In the genomic region with DNA sequence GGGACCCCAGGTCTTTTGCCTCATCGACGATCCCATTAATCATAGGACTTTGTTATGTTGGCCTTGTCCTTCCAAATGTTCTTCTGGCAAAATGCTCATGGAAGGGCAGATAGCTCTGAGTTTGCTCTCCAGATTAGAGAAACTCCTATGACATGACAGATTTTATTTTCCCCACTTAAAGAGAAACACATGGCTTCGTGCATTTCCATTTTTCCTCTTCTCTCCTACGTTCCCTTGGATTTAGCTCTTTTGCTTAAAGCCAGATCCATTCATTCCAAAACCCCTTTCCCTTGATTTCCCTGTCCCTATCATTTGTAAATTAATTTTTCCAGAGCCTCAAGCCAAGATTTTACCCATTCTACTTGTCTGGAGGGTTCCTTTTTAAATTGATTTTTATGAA, we compare ENCODE assay signal across 26 cellular contexts. TPM values are rescaled to one million over a fixed set of nuclear protein-coding genes. Genes with fewer than 3 reads are reported as not detected.
"Had no signal": no experiment of that assay in that cellular context is flagged by ENCODE, and none has a peak within 500 bp of the region (broad histone marks: within the 10 kb centered on the region; RNA-seq: fewer than 3 reads in every experiment).

No MANE protein-coding gene starts in this region.

- H3K36me3 ChIP-seq: brain microvascular endothelial cell, MG63, Peyer's patch, SJCRH30 had no signal

- H3K4me3 Mint-ChIP-seq: activated B cell treated with CpG ODN at 0.5 μM for 24 hours; activated CD4-positive, alpha-beta T cell treated with anti-CD3 and anti-CD28 coated beads, Interleukin-2, amount 10 ng/mL, durations not matched to agents 24 days and 14 days; activated CD8-positive, alpha-beta memory T cell treated with anti-CD3 and anti-CD28 coated beads, Interleukin-2, amount 10 ng/mL, durations not matched to agents 7 days and 5 days; activated naive CD8-positive, alpha-beta T cell; activated T-cell treated with anti-CD3 and anti-CD28 coated beads, Interleukin-2, amount 50 U/mL, for 24 hours; activated T-helper 1 cell treated with anti-CD3 and anti-CD28 coated beads, Interleukin-12 subunit alpha, Interleukin-12 subunit beta, Interleukin-2, Interleukin-4 antibody, amounts not matched to agents 30 ng/mL and 10 ng/mL and 1 ng/mL, durations not matched to agents 14 hours and 24 hours and 36 hours had no signal

- H3K36me3 Mint-ChIP-seq: activated CD8-positive, alpha-beta memory T cell treated with anti-CD3 and anti-CD28 coated beads, Interleukin-2, amount 10 ng/mL, durations not matched to agents 7 days and 5 days; activated naive CD8-positive, alpha-beta T cell had no signal

- H3K27me3 ChIP-seq: MG63, Peyer's patch, SJCRH30 had no signal

- H3K4me1 ChIP-seq: SJCRH30 had no signal

- H3K27ac Mint-ChIP-seq: activated B cell treated with CpG ODN at 0.5 μM for 24 hours; activated CD4-positive, alpha-beta T cell treated with anti-CD3 and anti-CD28 coated beads, Interleukin-2, amount 10 ng/mL, durations not matched to agents 24 days and 14 days; activated CD8-positive, alpha-beta memory T cell treated with anti-CD3 and anti-CD28 coated beads, Interleukin-2, amount 10 ng/mL, durations not matched to agents 7 days and 5 days; activated naive CD8-positive, alpha-beta T cell; activated T-cell treated with anti-CD3 and anti-CD28 coated beads, Interleukin-2, amount 50 U/mL, for 24 hours; activated T-helper 1 cell treated with anti-CD3 and anti-CD28 coated beads, Interleukin-12 subunit alpha, Interleukin-12 subunit beta, Interleukin-2, Interleukin-4 antibody, amounts not matched to agents 30 ng/mL and 10 ng/mL and 1 ng/mL, durations not matched to agents 14 hours and 24 hours and 36 hours; T-helper 17 cell had no signal

- H3K27ac ChIP-seq: brain microvascular endothelial cell, Peyer's patch, RWPE1, SJCRH30 had no signal

- ATAC-seq: activated CD8-positive, alpha-beta memory T cell treated with anti-CD3 and anti-CD28 coated beads, Interleukin-2, amount 10 ng/mL, durations not matched to agents 7 days and 5 days; T-helper 17 cell had no signal

- H3K9me3 Mint-ChIP-seq: activated B cell treated with CpG ODN at 0.5 μM for 24 hours; activated CD4-positive, alpha-beta T cell treated with anti-CD3 and anti-CD28 coated beads, Interleukin-2, amount 10 ng/mL, durations not matched to agents 24 days and 14 days; activated T-cell treated with anti-CD3 and anti-CD28 coated beads, Interleukin-2, amount 50 U/mL, for 24 hours; activated T-helper 1 cell treated with anti-CD3 and anti-CD28 coated beads, Interleukin-12 subunit alpha, Interleukin-12 subunit beta, Interleukin-2, Interleukin-4 antibody, amounts not matched to agents 30 ng/mL and 10 ng/mL and 1 ng/mL, durations not matched to agents 14 hours and 24 hours and 36 hours had no signal

- H3K9me3 ChIP-seq: MG63, Peyer's patch, SJCRH30 had no signal

- H3K4me3 ChIP-seq: MG63, SJCRH30 had no signal

- DNase-seq: activated B cell treated with CpG ODN at 0.5 μM for 24 hours; activated CD4-positive, alpha-beta T cell treated with anti-CD3 and anti-CD28 coated beads for 1 hour; activated CD4-positive, alpha-beta T cell treated with anti-CD3 and anti-CD28 coated beads, Interleukin-2, amount 10 ng/mL, durations not matched to agents 24 days and 14 days; activated CD4-positive, alpha-beta T cell treated with anti-CD3 and anti-CD28 coated beads, Interleukin-2, amount 50 U/mL, for 48 hours; activated CD8-positive, alpha-beta memory T cell treated with anti-CD3 and anti-CD28 coated beads, Interleukin-2, amount 10 ng/mL, durations not matched to agents 7 days and 5 days; activated effector memory CD4-positive, alpha-beta T cell treated with Interleukin-2 at 50 U/mL for 16 hours; activated naive CD4-positive, alpha-beta T cell; activated T-cell treated with anti-CD3 and anti-CD28 coated beads, Interleukin-2, amount 50 U/mL, for 24 hours; amygdala; brain microvascular endothelial cell; MG63; MV-4-11; NCI-H1105; NCI-H1436; NCI-H1694 treated with DMSO at 0.1 percent for 48 hours; NCI-H2081; NCI-H510A treated with DMSO at 0.1 percent for 48 hours; Peyer's patch; Right ventricle myocardium superior; SJCRH30; T-helper 17 cell; T-helper 9 cell had no signal

RNA-seq across cellular contexts. Expression of gene PRIMA1, which starts 2.9 kb away (rescaled TPM):
- total RNA-seq: activated B cell treated with CpG ODN at 0.5 μM for 24 hours; activated CD4-positive, alpha-beta T cell treated with anti-CD3 and anti-CD28 coated beads, Interleukin-2, amount 10 ng/mL, durations not matched to agents 24 days and 14 days; activated CD8-positive, alpha-beta memory T cell treated with anti-CD3 and anti-CD28 coated beads, Interleukin-2, amount 10 ng/mL, durations not matched to agents 7 days and 5 days; activated T-helper 1 cell treated with anti-CD3 and anti-CD28 coated beads, Interleukin-12 subunit alpha, Interleukin-12 subunit beta, Interleukin-2, Interleukin-4 antibody, amounts not matched to agents 30 ng/mL and 10 ng/mL and 1 ng/mL, durations not matched to agents 14 hours and 24 hours and 36 hours; astrocyte; SJCRH30; T-helper 17 cell had no signal
